In genomic region chr11:130653838-130654601, GRCh38 we compare ENCODE assay signal across 10 cellular contexts.
DNase-seq lines count a peak whose midpoint lies in the region; ATAC-seq and TF ChIP-seq lines count a peak whose summit lies in the region.
"Had no signal": no experiment of that assay in that cellular context is flagged by ENCODE, and none has a peak within 500 bp of the region (broad histone marks: within the 10 kb centered on the region; RNA-seq: fewer than 3 reads in every experiment).

No MANE protein-coding gene starts in this region.

- in situ Hi-C loops in Caki2 (cut with HindIII; ENCODE audit: low pct_unique_long_range_greater_than_20kb, low sequenced_read_pairs) (no loop called here), astrocyte of the cerebellum (cut with HindIII; ENCODE audit: low sequenced_read_pairs) (no loop called here)

- peak; percentile 79 for DNase-seq in Caki2 (ENCODE audit: low read depth)
- peak; percentile 37 for DNase-seq in astrocyte of the cerebellum (ENCODE audit: low read depth)
- peak; percentile 87 for DNase-seq in left cardiac atrium
- DNase-seq in stimulated activated naive B cell treated with anti-CD40 and anti-IgM and Interleukin-4, amounts not matched to agents 10 μg/mL and 1 μg/mL and 100 μg/mL, for 72 hours: no peak
- DNase-seq in activated CD4-positive, alpha-beta T cell treated with anti-CD3 and anti-CD28 coated beads for 36 hours: no peak
- no peak for DNase-seq in type B pancreatic cell (ENCODE audit: extremely low spot score, unreplicated experiment)
- DNase-seq: activated T-cell treated with anti-CD3 and anti-CD28 coated beads, Interleukin-2, amount 50 U/mL, for 24 hours; NCI-H1092 had no signal

- peaks cover 11% of the 10 kb centered on the region in 2 donors for H3K9me3 Mint-ChIP-seq in stimulated activated naive B cell treated with anti-CD40 and anti-IgM and Interleukin-4, amounts not matched to agents 10 μg/mL and 1 μg/mL and 100 μg/mL, for 72 hours
- peaks cover 6% of the 10 kb centered on the region for H3K9me3 Mint-ChIP-seq in activated CD4-positive, alpha-beta T cell treated with anti-CD3 and anti-CD28 coated beads for 36 hours (ENCODE audit: low read depth)
- H3K9me3 Mint-ChIP-seq in type B pancreatic cell: peaks cover 4% of the 10 kb centered on the region

- no peaks in the 10 kb centered on the region for H3K9me3 ChIP-seq in parathyroid adenoma (ENCODE audit: control insufficient read depth, low read length)

- H3K79me2 ChIP-seq in parathyroid adenoma: no peaks in the 10 kb centered on the region

- H3K36me3 Mint-ChIP-seq in stimulated activated naive B cell treated with anti-CD40 and anti-IgM and Interleukin-4, amounts not matched to agents 10 μg/mL and 1 μg/mL and 100 μg/mL, for 72 hours: no peaks in the 10 kb centered on the region
- no peaks in the 10 kb centered on the region for H3K36me3 Mint-ChIP-seq in activated CD4-positive, alpha-beta T cell treated with anti-CD3 and anti-CD28 coated beads for 36 hours (ENCODE audit: low read depth)
- H3K36me3 Mint-ChIP-seq in type B pancreatic cell: no peaks in the 10 kb centered on the region

- no peak overlapping the region for H3K4me3 Mint-ChIP-seq in stimulated activated naive B cell treated with anti-CD40 and anti-IgM and Interleukin-4, amounts not matched to agents 10 μg/mL and 1 μg/mL and 100 μg/mL, for 72 hours
- H3K4me3 Mint-ChIP-seq in activated CD4-positive, alpha-beta T cell treated with anti-CD3 and anti-CD28 coated beads for 36 hours: no peak overlapping the region
- no peak overlapping the region for H3K4me3 Mint-ChIP-seq in type B pancreatic cell
- H3K4me3 Mint-ChIP-seq: activated T-cell treated with anti-CD3 and anti-CD28 coated beads, Interleukin-2, amount 50 U/mL, for 24 hours had no signal

- peaks cover 14% of the 10 kb centered on the region for H3K4me1 ChIP-seq in parathyroid adenoma

- intact Hi-C loops in left cardiac atrium (cut with DNase I): loop anchor here in 1 of 2 donors (2.0 to 5.0 kb wide), 2 partner anchors 131 to 202 kb away; no protein-coding TSS in a partner anchor
- intact Hi-C loops in activated CD4-positive, alpha-beta T cell treated with anti-CD3 and anti-CD28 coated beads for 36 hours (cut with DNase I, micrococcal nuclease): no loop called here

- peak; percentile 95 to 96 for ATAC-seq in left cardiac atrium
- ATAC-seq in stimulated activated naive B cell treated with anti-CD40 and anti-IgM and Interleukin-4, amounts not matched to agents 10 μg/mL and 1 μg/mL and 100 μg/mL, for 72 hours (replicated peaks): no peak
- ATAC-seq in activated CD4-positive, alpha-beta T cell treated with anti-CD3 and anti-CD28 coated beads for 36 hours: no peak
- ATAC-seq in GM21717 (IDR thresholded peaks at IDR 0.05; ENCODE audit: unreplicated experiment): no peak

- H3K27me3 ChIP-seq in parathyroid adenoma (ENCODE audit: control insufficient read depth, insufficient read depth, low read length): no peaks in the 10 kb centered on the region

- no peaks in the 10 kb centered on the region for H3K4me1 Mint-ChIP-seq in stimulated activated naive B cell treated with anti-CD40 and anti-IgM and Interleukin-4, amounts not matched to agents 10 μg/mL and 1 μg/mL and 100 μg/mL, for 72 hours
- no peaks in the 10 kb centered on the region for H3K4me1 Mint-ChIP-seq in activated CD4-positive, alpha-beta T cell treated with anti-CD3 and anti-CD28 coated beads for 36 hours
- H3K4me1 Mint-ChIP-seq in type B pancreatic cell (ENCODE audit: unreplicated experiment): no peaks in the 10 kb centered on the region

- CTCF ChIA-PET in activated CD4-positive, alpha-beta T cell treated with anti-CD3 and anti-CD28 coated beads for 36 hours (lab: Charles Lee): interaction anchor here (0.7 kb wide), 1 partner anchor 959 kb away, joined by 3 read pairs; no protein-coding TSS in a partner anchor

- H3K27ac Mint-ChIP-seq in stimulated activated naive B cell treated with anti-CD40 and anti-IgM and Interleukin-4, amounts not matched to agents 10 μg/mL and 1 μg/mL and 100 μg/mL, for 72 hours: no peak overlapping the region
- no peak overlapping the region for H3K27ac Mint-ChIP-seq in activated CD4-positive, alpha-beta T cell treated with anti-CD3 and anti-CD28 coated beads for 36 hours
- H3K27ac Mint-ChIP-seq in type B pancreatic cell: no peak overlapping the region
- H3K27ac Mint-ChIP-seq: activated T-cell treated with anti-CD3 and anti-CD28 coated beads, Interleukin-2, amount 50 U/mL, for 24 hours had no signal

- no peak overlapping the region for H3K9ac ChIP-seq in parathyroid adenoma

- H3K4me2 ChIP-seq in parathyroid adenoma (ENCODE audit: low read length): peak overlapping the region; percentile 8

- H3K4me3 ChIP-seq in astrocyte of the cerebellum (ENCODE audit: low read depth, low read length) (no peak overlapping the region), parathyroid adenoma (ENCODE audit: low read depth, low read length) (no peak overlapping the region)

- POLR2A ChIA-PET in activated CD4-positive, alpha-beta T cell treated with anti-CD3 and anti-CD28 coated beads for 36 hours (lab: Charles Lee): no interaction called here

- no peak for TF ChIP-seq CTCF in astrocyte of the cerebellum (IDR thresholded peaks at IDR 0.05; ENCODE audit: low read depth, low read length, missing control alignments)
- no peak for TF ChIP-seq CTCF in parathyroid adenoma (IDR thresholded peaks at IDR 0.05)
- TF ChIP-seq CTCF in type B pancreatic cell (conservative IDR thresholded peaks at IDR 0.05): no peak

- H3K27ac ChIP-seq in parathyroid adenoma: peak overlapping the region; percentile 47

- H3K27me3 Mint-ChIP-seq in stimulated activated naive B cell treated with anti-CD40 and anti-IgM and Interleukin-4, amounts not matched to agents 10 μg/mL and 1 μg/mL and 100 μg/mL, for 72 hours: peaks cover 5 to 6% of the 10 kb centered on the region in 2 donors
- peaks cover 8% of the 10 kb centered on the region for H3K27me3 Mint-ChIP-seq in activated CD4-positive, alpha-beta T cell treated with anti-CD3 and anti-CD28 coated beads for 36 hours
- no peaks in the 10 kb centered on the region for H3K27me3 Mint-ChIP-seq in type B pancreatic cell

- H3K36me3 ChIP-seq in parathyroid adenoma (ENCODE audit: control insufficient read depth, insufficient read depth, low read length): no peaks in the 10 kb centered on the region

- no peak overlapping the region for H2AFZ ChIP-seq in parathyroid adenoma

Comparison
In these comparisons a context has a peak if more than half of its experiments do, and no peak if none do; other contexts are left out.
1. DNase-seq: peak in Caki2 (single experiment), astrocyte of the cerebellum (single experiment) and left cardiac atrium (single experiment); none in stimulated activated naive B cell treated with anti-CD40 and anti-IgM and Interleukin-4, amounts not matched to agents 10 μg/mL and 1 μg/mL and 100 μg/mL, for 72 hours (single experiment), activated CD4-positive, alpha-beta T cell treated with anti-CD3 and anti-CD28 coated beads for 36 hours (single experiment) and type B pancreatic cell (single experiment).
2. ATAC-seq: peak in left cardiac atrium (2 of 2); none in stimulated activated naive B cell treated with anti-CD40 and anti-IgM and Interleukin-4, amounts not matched to agents 10 μg/mL and 1 μg/mL and 100 μg/mL, for 72 hours (0 of 2), activated CD4-positive, alpha-beta T cell treated with anti-CD3 and anti-CD28 coated beads for 36 hours (single experiment) and GM21717 (single experiment).